In genomic region chr1:2236695-2237677, GRCh38 we compare ENCODE assay signal across 9 cellular contexts. TPM values are rescaled to one million over a fixed set of nuclear protein-coding genes. Genes with fewer than 3 reads are reported as not detected.
A peak's percentile ranks its signal among the peaks of the same experiment; 100 is the strongest.
DNase-seq lines count a peak whose midpoint lies in the region; TF ChIP-seq lines count a peak whose summit lies in the region.
"Had no signal": no experiment of that assay in that cellular context is flagged by ENCODE, and none has a peak within 500 bp of the region (broad histone marks: within the 10 kb centered on the region; RNA-seq: fewer than 3 reads in every experiment).

No MANE protein-coding gene starts in this region.

- DNase-seq in NCI-H1417 treated with DMSO at 0.1 percent for 48 hours (lab: John Stamatoyannopoulos, UW) (peak; percentile 14), glutamatergic neuron (no peak), DMS53 treated with DMSO at 0.1 percent for 48 hours (lab: John Stamatoyannopoulos, UW; ENCODE audit: unreplicated experiment) (no peak), ureter (ENCODE audit: low spot score) (no peak), NCI-H345 treated with DMSO at 0.1 percent for 48 hours (lab: John Stamatoyannopoulos, UW; ENCODE audit: unreplicated experiment) (no peak)
- peak; percentile 66 for DNase-seq in activated CD4-positive, alpha-beta T cell treated with anti-CD3 and anti-CD28 coated beads, Interleukin-2, amount 50 U/mL, for 1 hour
- DNase-seq in stimulated activated naive CD4-positive, alpha-beta T cell treated with Interleukin-2 at 50 U/mL for 16 hours (lab: John Stamatoyannopoulos, UW): peak; percentile 35
- DNase-seq: HCEC 1CT, kidney glomerular epithelial cell had no signal

- peak overlapping the region; percentile 23 for H3K27ac Mint-ChIP-seq in glutamatergic neuron (ENCODE audit: unreplicated experiment)

- peaks cover 22% of the 10 kb centered on the region for H3K27me3 Mint-ChIP-seq in glutamatergic neuron (ENCODE audit: unreplicated experiment)

- TF ChIP-seq CTCF in glutamatergic neuron (IDR thresholded peaks at IDR 0.05; ENCODE audit: partially characterized antibody, unreplicated experiment): no peak

- H3K4me1 Mint-ChIP-seq in glutamatergic neuron (ENCODE audit: low read depth, unreplicated experiment): peaks cover 56% of the 10 kb centered on the region

- H3K9me3 Mint-ChIP-seq in glutamatergic neuron (ENCODE audit: unreplicated experiment): peaks cover 28% of the 10 kb centered on the region

- H3K4me3 Mint-ChIP-seq in glutamatergic neuron (ENCODE audit: unreplicated experiment): peak overlapping the region; percentile 34

- H3K36me3 Mint-ChIP-seq in glutamatergic neuron (ENCODE audit: unreplicated experiment): no peaks in the 10 kb centered on the region

RNA-seq across cellular contexts. Expression of gene SKI, which starts 8.9 kb away (rescaled TPM):
- total RNA-seq in glutamatergic neuron (ENCODE audit: unreplicated experiment): 143 TPM
- total RNA-seq in ureter: 77.5 TPM

RNA-seq across cellular contexts. Expression of gene FAAP20, which starts 42.4 kb away (rescaled TPM):
- 111 TPM for total RNA-seq in glutamatergic neuron (ENCODE audit: unreplicated experiment)
- 52.3 TPM for total RNA-seq in ureter

Comparison
In these comparisons a context has a peak if more than half of its experiments do, and no peak if none do; other contexts are left out.
1. DNase-seq: peak in NCI-H1417 treated with DMSO at 0.1 percent for 48 hours (single experiment), activated CD4-positive, alpha-beta T cell treated with anti-CD3 and anti-CD28 coated beads, Interleukin-2, amount 50 U/mL, for 1 hour (single experiment) and stimulated activated naive CD4-positive, alpha-beta T cell treated with Interleukin-2 at 50 U/mL for 16 hours (single experiment); none in glutamatergic neuron (single experiment), DMS53 treated with DMSO at 0.1 percent for 48 hours (single experiment), ureter (single experiment) and NCI-H345 treated with DMSO at 0.1 percent for 48 hours (single experiment).